ENCODE assay signal across 29 cellular contexts in genomic region chr7:51980813-51981212, GRCh38.
"Had no signal": no experiment of that assay in that cellular context is flagged by ENCODE, and none has a peak within 500 bp of the region (broad histone marks: within the 10 kb centered on the region; RNA-seq: fewer than 3 reads in every experiment).

No MANE protein-coding gene starts in this region.

- H3K27ac Mint-ChIP-seq: naive thymus-derived CD4-positive, alpha-beta T cell; natural killer cell; nephron; neural progenitor cell; progenitor cell of endocrine pancreas; stimulated activated effector memory CD8-positive, alpha-beta T cell treated with anti-CD3 and anti-CD28 coated beads, Interleukin-12 subunit alpha, Interleukin-12 subunit beta, amount 100 ng/mL, for 72 hours; stimulated activated naive B cell treated with anti-CD40 and anti-IgM and Interleukin-4, amounts not matched to agents 10 μg/mL and 1 μg/mL and 100 μg/mL, for 72 hours; stimulated activated naive CD8-positive, alpha-beta T cell treated with anti-CD3 and anti-CD28 coated beads, Interleukin-15, Interleukin-2, amounts not matched to agents 100 ng/mL and 50 ng/mL, for 24 hours; type B pancreatic cell had no signal

- H3K9me3 Mint-ChIP-seq: nephron, neural progenitor cell, type B pancreatic cell had no signal

- H3K9ac ChIP-seq: neural progenitor cell, parathyroid adenoma had no signal

- H3K4me1 Mint-ChIP-seq: natural killer cell; nephron; stimulated activated effector memory CD8-positive, alpha-beta T cell treated with anti-CD3 and anti-CD28 coated beads, Interleukin-12 subunit alpha, Interleukin-12 subunit beta, amount 100 ng/mL, for 72 hours; stimulated activated naive B cell treated with anti-CD40 and anti-IgM and Interleukin-4, amounts not matched to agents 10 μg/mL and 1 μg/mL and 100 μg/mL, for 72 hours had no signal

- H3K4me1 ChIP-seq: parathyroid adenoma, psoas muscle, spleen, stomach, tibial artery, transverse colon, upper lobe of right lung, uterus had no signal

- H3K36me3 Mint-ChIP-seq: naive thymus-derived CD4-positive, alpha-beta T cell; natural killer cell; neural progenitor cell; stimulated activated effector memory CD8-positive, alpha-beta T cell treated with anti-CD3 and anti-CD28 coated beads, Interleukin-12 subunit alpha, Interleukin-12 subunit beta, amount 100 ng/mL, for 72 hours; stimulated activated naive B cell treated with anti-CD40 and anti-IgM and Interleukin-4, amounts not matched to agents 10 μg/mL and 1 μg/mL and 100 μg/mL, for 72 hours; type B pancreatic cell had no signal

- H3K27ac ChIP-seq: neural progenitor cell, ovary, parathyroid adenoma, psoas muscle, skin epidermis, spleen, stomach, tibial artery, transverse colon, upper lobe of right lung, uterus had no signal

- H3K4me3 Mint-ChIP-seq: naive thymus-derived CD4-positive, alpha-beta T cell; natural killer cell; nephron; neural progenitor cell; stimulated activated effector memory CD8-positive, alpha-beta T cell treated with anti-CD3 and anti-CD28 coated beads, Interleukin-12 subunit alpha, Interleukin-12 subunit beta, amount 100 ng/mL, for 72 hours; stimulated activated naive B cell treated with anti-CD40 and anti-IgM and Interleukin-4, amounts not matched to agents 10 μg/mL and 1 μg/mL and 100 μg/mL, for 72 hours; stimulated activated naive CD8-positive, alpha-beta T cell treated with anti-CD3 and anti-CD28 coated beads, Interleukin-15, Interleukin-2, amounts not matched to agents 100 ng/mL and 50 ng/mL, for 24 hours; type B pancreatic cell had no signal

- DNase-seq: naive thymus-derived CD4-positive, alpha-beta T cell; natural killer cell; occipital lobe; ovary; posterior cingulate gyrus; psoas muscle; right cardiac atrium; spleen; stimulated activated CD4-positive, alpha-beta T cell treated with anti-CD3 and anti-CD28 coated beads, Interleukin-12 subunit alpha, Interleukin-12 subunit beta, amount 100 ng/mL, for 4 hours; stimulated activated CD4-positive, alpha-beta T cell treated with anti-CD3 and anti-CD28 coated beads, Interleukin-2, amount 100 ng/mL, for 24 hours; stimulated activated CD4-positive, alpha-beta T cell treated with anti-CD3 and anti-CD28 coated beads, Interleukin-2, amount 100 ng/mL, for 48 hours; stimulated activated CD4-positive, alpha-beta T cell treated with anti-CD3 and anti-CD28 coated beads, Interleukin-4, amount 100 ng/mL, for 24 hours; stimulated activated naive B cell treated with anti-CD40 and anti-IgM and Interleukin-4, amounts not matched to agents 10 μg/mL and 1 μg/mL and 100 μg/mL, for 72 hours; stimulated activated naive CD4-positive, alpha-beta T cell treated with Interleukin-2 at 50 U/mL for 16 hours; stomach; tibial artery; transverse colon; upper lobe of right lung; uterus had no signal

- H3K4me2 ChIP-seq: neural progenitor cell, smooth muscle cell had no signal

- H3K4me3 ChIP-seq: neural progenitor cell, ovary, psoas muscle, skin epidermis, smooth muscle cell, spleen, stomach, tibial artery, transverse colon, upper lobe of right lung, uterus had no signal

- ATAC-seq: naive thymus-derived CD4-positive, alpha-beta T cell; natural killer cell; psoas muscle; right cardiac atrium; sciatic nerve; stimulated activated effector memory CD8-positive, alpha-beta T cell treated with anti-CD3 and anti-CD28 coated beads, Interleukin-12 subunit alpha, Interleukin-12 subunit beta, amount 100 ng/mL, for 72 hours; stimulated activated naive B cell treated with anti-CD40 and anti-IgM and Interleukin-4, amounts not matched to agents 10 μg/mL and 1 μg/mL and 100 μg/mL, for 72 hours; upper lobe of right lung had no signal

- H3K9me3 ChIP-seq: ovary, psoas muscle, stomach, tibial artery, transverse colon, upper lobe of right lung, uterus had no signal

- H2AFZ ChIP-seq: neural progenitor cell, parathyroid adenoma had no signal

- H3K79me2 ChIP-seq: parathyroid adenoma had no signal

- H3K36me3 ChIP-seq: neural progenitor cell, ovary, spleen, stomach, tibial artery, transverse colon, upper lobe of right lung, uterus had no signal

- H3K27me3 Mint-ChIP-seq: naive thymus-derived CD4-positive, alpha-beta T cell; progenitor cell of endocrine pancreas; stimulated activated naive B cell treated with anti-CD40 and anti-IgM and Interleukin-4, amounts not matched to agents 10 μg/mL and 1 μg/mL and 100 μg/mL, for 72 hours; stimulated activated naive CD8-positive, alpha-beta T cell treated with anti-CD3 and anti-CD28 coated beads, Interleukin-15, Interleukin-2, amounts not matched to agents 100 ng/mL and 50 ng/mL, for 24 hours had no signal

- H3K27me3 ChIP-seq: neural progenitor cell, ovary, spleen, stomach, tibial artery, transverse colon, upper lobe of right lung, uterus had no signal
